ENCODE assay signal across 7 cellular contexts in genomic region chr1:169795687-169796086, GRCh38. TPM values are rescaled to one million over a fixed set of nuclear protein-coding genes. Genes with fewer than 3 reads are reported as not detected.
DNase-seq lines count a peak whose midpoint lies in the region; ATAC-seq and TF ChIP-seq lines count a peak whose summit lies in the region.

No MANE protein-coding gene starts in this region.

- no peaks in the 10 kb centered on the region for H3K9me3 ChIP-seq in HAP-1
- H3K9me3 ChIP-seq in RWPE2 (ENCODE audit: severe bottlenecking) = no peaks in the 10 kb centered on the region
- H3K9me3 ChIP-seq in skeletal muscle tissue (ENCODE audit: control insufficient read depth in 3 of 3, low read length in 3 of 3) = no peaks in the 10 kb centered on the region

- H3K4me3 ChIP-seq in HAP-1 (peak overlapping the region; percentile 82), RWPE2 (ENCODE audit: severe bottlenecking) (peak overlapping the region; percentile 74), fibroblast of the aortic adventitia (ENCODE audit: low read depth, low read length) (peak overlapping the region; percentile 93), skeletal muscle tissue (ENCODE audit: low read length in 3 of 3) (peak overlapping the region; percentile 80 to 97 (median 91))

- no peak for TF ChIP-seq CTCF in RWPE2 (IDR thresholded peaks at IDR 0.05; ENCODE audit: poor library complexity, severe bottlenecking)
- no peak for TF ChIP-seq CTCF in fibroblast of the aortic adventitia (IDR thresholded peaks at IDR 0.05; ENCODE audit: insufficient read depth, low read length)

- in situ Hi-C loops in HAP-1 (cut with MboI; ENCODE audit: low sequenced_read_pairs) = no loop called here

- H3K9ac ChIP-seq in skeletal muscle tissue (ENCODE audit: low read depth in 1 of 3, low read length in 3 of 3) = peak overlapping the region in 2 of 3 donors; percentile 78 to 87

- H3K36me3 ChIP-seq in HAP-1 (replicated peaks) (no peaks in the 10 kb centered on the region), RWPE2 (ENCODE audit: low read depth) (peaks cover 48% of the 10 kb centered on the region), skeletal muscle tissue (ENCODE audit: control insufficient read depth in 3 of 3, insufficient read depth in 3 of 3, low read length in 3 of 3) (peaks cover 0 to 4% (median 3%) of the 10 kb centered on the region in 3 donors)

- H3K27me3 ChIP-seq in HAP-1 (ENCODE audit: low read depth) (no peaks in the 10 kb centered on the region), RWPE2 (ENCODE audit: insufficient read depth, poor library complexity, severe bottlenecking) (no peaks in the 10 kb centered on the region), skeletal muscle tissue (ENCODE audit: control insufficient read depth in 3 of 3, insufficient read depth in 3 of 3, low read length in 3 of 3) (no peaks in the 10 kb centered on the region)

- DNase-seq in HAP-1 (ENCODE audit: low spot score in 2 of 2) (peak; percentile 3 to 16), RWPE2 (ENCODE audit: low spot score) (no peak), fibroblast of the aortic adventitia (ENCODE audit: low read depth) (no peak)

- H3K4me1 ChIP-seq in HAP-1 = peaks cover 20% of the 10 kb centered on the region
- H3K4me1 ChIP-seq in RWPE2 (ENCODE audit: insufficient read depth, poor library complexity, severe bottlenecking) = peaks cover 8% of the 10 kb centered on the region
- peaks cover 6 to 17% (median 14%) of the 10 kb centered on the region in 3 donors for H3K4me1 ChIP-seq in skeletal muscle tissue (ENCODE audit: control insufficient read depth in 3 of 3, insufficient read depth in 3 of 3, low read length in 3 of 3)

- ATAC-seq in RWPE2 (ENCODE audit: low read depth) = no peak
- ATAC-seq in HG02840 (IDR thresholded peaks at IDR 0.05; ENCODE audit: low FRiP score, unreplicated experiment) = no peak
- ATAC-seq in HG03520 (IDR thresholded peaks at IDR 0.05; ENCODE audit: unreplicated experiment) = no peak
- ATAC-seq in HG02678 (IDR thresholded peaks at IDR 0.05; ENCODE audit: unreplicated experiment) = no peak

- H3K27ac ChIP-seq in RWPE2 (ENCODE audit: poor library complexity, severe bottlenecking) (peak overlapping the region; percentile 58), skeletal muscle tissue (ENCODE audit: low read depth, low read length) (peak overlapping the region; percentile 80)

RNA-seq across cellular contexts. Expression of gene METTL18, which starts 1.0 kb away (rescaled TPM):
- total RNA-seq in fibroblast of the aortic adventitia (ENCODE audit: low replicate concordance) (7.8 and 12.7 TPM in 2 replicates), skeletal muscle tissue (4.2 TPM)

Comparison
In these comparisons a context has a peak if more than half of its experiments do, and no peak if none do; other contexts are left out.
1. DNase-seq: peak in HAP-1 (2 of 2); none in RWPE2 (single experiment) and fibroblast of the aortic adventitia (single experiment).
2. Peak in every context shown above with its lines, with median percentiles within 50 percentile points of each other: H3K4me3 ChIP-seq.